9 cellular contexts compared by ENCODE assay signal in the genomic region with DNA sequence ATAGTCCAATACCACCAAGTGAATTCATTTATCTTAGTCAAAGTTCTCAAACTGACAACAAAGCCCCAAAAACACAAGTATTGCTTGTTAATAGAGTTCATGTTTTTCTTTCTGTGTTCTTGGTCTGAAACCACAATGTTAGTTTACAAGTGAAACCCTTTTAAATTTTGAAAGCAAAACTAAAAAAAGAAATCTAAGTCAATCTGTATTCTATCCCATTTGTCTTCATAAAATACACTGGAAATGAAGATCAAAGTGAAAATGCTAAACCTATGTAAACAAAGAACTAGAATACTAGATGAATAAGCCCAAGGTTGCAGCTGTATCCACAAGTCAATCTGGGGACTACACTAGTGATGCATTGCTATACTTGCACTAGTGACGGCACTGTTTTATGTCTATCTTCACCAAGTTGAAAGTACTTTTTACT. TPM values are rescaled to one million over a fixed set of nuclear protein-coding genes. Genes with fewer than 3 reads are reported as not detected.
DNase-seq lines count a peak whose midpoint lies in the region; ATAC-seq, FAIRE-seq and TF ChIP-seq lines count a peak whose summit lies in the region.
"Had no signal": no experiment of that assay in that cellular context is flagged by ENCODE, and none has a peak within 500 bp of the region (broad histone marks: within the 10 kb centered on the region; RNA-seq: fewer than 3 reads in every experiment).

No MANE protein-coding gene starts in this region.

- peak; percentile 66 for ATAC-seq in GM21529 (IDR thresholded peaks at IDR 0.05; ENCODE audit: unreplicated experiment)

- FAIRE-seq in GM12891 (lab: Jason Lieb, UNC), result peak; percentile 89

- peak overlapping the region; percentile 31 to 84 (median 78) for H3K27ac ChIP-seq in esophagus squamous epithelium

- H3K36me3 Mint-ChIP-seq in IgD-negative memory B cell, result peaks cover 7% of the 10 kb centered on the region

- H3K9me3 ChIP-seq in esophagus squamous epithelium, result no peaks in the 10 kb centered on the region

- intact Hi-C loops in esophagus squamous epithelium (cut with DNase I), result no loop called here

- peak overlapping the region in 2 of 3 donors; percentile 41 to 64 for H3K27ac Mint-ChIP-seq in IgD-negative memory B cell
- H3K27ac Mint-ChIP-seq: dendritic cell treated with granulocyte-macrophage colony-stimulating factor and Interleukin-4, amounts not matched to agents 40 ng/mL and 50 ng/mL, for 4 days had no signal

- TF ChIP-seq POLR2A in GM12891 (IDR thresholded peaks at IDR 0.05; ENCODE audit: low read depth, low read length) (no peak), esophagus squamous epithelium (IDR thresholded peaks at IDR 0.05) (no peak)

- H3K9me3 Mint-ChIP-seq in IgD-negative memory B cell, result no peaks in the 10 kb centered on the region
- H3K9me3 Mint-ChIP-seq: dendritic cell treated with granulocyte-macrophage colony-stimulating factor and Interleukin-4, amounts not matched to agents 40 ng/mL and 50 ng/mL, for 4 days had no signal

- WGBS in esophagus squamous epithelium, 2 donors, result 28 to 42% methylated on average over 1 of the region's 1 CpG

- peak overlapping the region in 3 of 4 donors; percentile 5 to 84 (median 33) for H3K4me3 Mint-ChIP-seq in IgD-negative memory B cell
- H3K4me3 Mint-ChIP-seq: dendritic cell treated with granulocyte-macrophage colony-stimulating factor and Interleukin-4, amounts not matched to agents 40 ng/mL and 50 ng/mL, for 4 days had no signal

- no peaks in the 10 kb centered on the region for H3K36me3 ChIP-seq in esophagus squamous epithelium

- no peaks in the 10 kb centered on the region for H3K27me3 Mint-ChIP-seq in IgD-negative memory B cell
- H3K27me3 Mint-ChIP-seq: dendritic cell treated with granulocyte-macrophage colony-stimulating factor and Interleukin-4, amounts not matched to agents 40 ng/mL and 50 ng/mL, for 4 days had no signal

- TF ChIP-seq CTCF in esophagus squamous epithelium (IDR thresholded peaks at IDR 0.05), result no peak

- no peaks in the 10 kb centered on the region for H3K27me3 ChIP-seq in esophagus squamous epithelium

- DNase-seq in GM12891 (ENCODE audit: insufficient read length, low spot score) (no peak), esophagus squamous epithelium (lab: John Stamatoyannopoulos, UW) (no peak), NCI-H2029 treated with DMSO at 0.1 percent for 48 hours (lab: John Stamatoyannopoulos, UW) (no peak), NCI-H748 treated with DMSO at 0.1 percent for 48 hours (lab: John Stamatoyannopoulos, UW) (no peak), mucosa of gallbladder (ENCODE audit: low spot score) (no peak), GDM1 (lab: John Stamatoyannopoulos, UW) (no peak)

- peak overlapping the region in 1 of 4 donors; percentile 4 for H3K4me3 ChIP-seq in esophagus squamous epithelium

- H3K4me1 ChIP-seq in esophagus squamous epithelium, result peaks cover 10 to 89% (median 34%) of the 10 kb centered on the region in 3 donors

- H3K4me1 Mint-ChIP-seq in IgD-negative memory B cell, result peaks cover 45 to 49% (median 47%) of the 10 kb centered on the region in 3 donors

TF ChIP-seq in GM12891, 5 proteins besides CTCF, POLR2A, EP300 and RAD21:
- no peak for TF ChIP-seq POU2F2 (IDR thresholded peaks at IDR 0.05; ENCODE audit: low read depth, low read length)
- TF ChIP-seq PAX5 (IDR thresholded peaks at IDR 0.05; ENCODE audit: insufficient read depth, low read length, severe bottlenecking), result no peak
- TF ChIP-seq TAF1 (IDR thresholded peaks at IDR 0.05; ENCODE audit: low read depth, low read length), result no peak
- TF ChIP-seq POLR2AphosphoS5 (IDR thresholded peaks at IDR 0.05; ENCODE audit: low read depth, low read length), result no peak

RNA-seq across cellular contexts. Expression of a gene that starts 10.4 kb away (rescaled TPM):
- polyA plus RNA-seq in GM12891 (2012; ENCODE audit: low read depth, missing spikeins), result 7.8 TPM
- 35.4 TPM for polyA plus RNA-seq in IgD-negative memory B cell
- 100 to 1,000 TPM in 3 of 4 donors, 10 to 100 TPM in 1; 73.6 to 143 (median 124) TPM for total RNA-seq in esophagus squamous epithelium
- 50.9 TPM for total RNA-seq in mucosa of gallbladder

RNA-seq across cellular contexts. Expression of a gene that starts 38.0 kb away (rescaled TPM):
- 0.37 TPM for polyA plus RNA-seq in GM12891 (2012; ENCODE audit: low read depth, missing spikeins)
- polyA plus RNA-seq in IgD-negative memory B cell, result 4.1 TPM
- total RNA-seq in esophagus squamous epithelium (1 to 10 TPM; 3.3 to 7.3 (median 6.0) TPM), mucosa of gallbladder (7.2 TPM)
